1 cellular context compared by ENCODE assay signal in genomic region chr1:180386740-180387367, GRCh38.
A peak's percentile ranks its signal among the peaks of the same experiment; 100 is the strongest.
TF ChIP-seq lines count a peak whose summit lies in the region.

No MANE protein-coding gene starts in this region.

TF ChIP-seq in GM12878, 131 proteins besides CTCF, POLR2A, EP300 and RAD21 (continued from another document):
- peak; percentile 36; the same call in 1 of the 2 replicates for TF ChIP-seq JUNB (IDR thresholded peaks at IDR 0.05)
